Comparison of ENCODE assay signal across 25 cellular contexts in genomic region chr2:1501991-1502390, GRCh38.
"Had no signal": no experiment of that assay in that cellular context is flagged by ENCODE, and none has a peak within 500 bp of the region (broad histone marks: within the 10 kb centered on the region; RNA-seq: fewer than 3 reads in every experiment).

No MANE protein-coding gene starts in this region.

- H3K4me2 ChIP-seq: hepatocyte had no signal

- H3K4me1 ChIP-seq: colonic mucosa, gastrocnemius medialis, left lung, pancreas, sigmoid colon, testis, tibial artery had no signal

- H3K36me3 ChIP-seq: colonic mucosa, gastrocnemius medialis, left lung, pancreas, sigmoid colon, tibial artery had no signal

- H3K9me3 ChIP-seq: colonic mucosa, gastrocnemius medialis, left lung, pancreas, sigmoid colon, testis, tibial artery had no signal

- FAIRE-seq: pancreas, urothelium cell line had no signal

- ATAC-seq: esophagus mucosa; gastrocnemius medialis; left cardiac atrium; left lung; naive thymus-derived CD8-positive, alpha-beta T cell; pancreas; stimulated activated memory B cell treated with anti-CD40 and anti-IgM and Interleukin-4, amounts not matched to agents 10 μg/mL and 1 μg/mL and 100 μg/mL, for 72 hours; stimulated activated naive CD8-positive, alpha-beta T cell treated with anti-CD3 and anti-CD28 coated beads, Interleukin-15, Interleukin-2, amounts not matched to agents 100 U/mL and 50 U/mL, for 24 hours had no signal

- H3K27me3 ChIP-seq: colonic mucosa, gastrocnemius medialis, hepatocyte, left lung, pancreas, sigmoid colon, testis had no signal

- H3K27ac ChIP-seq: colonic mucosa, epithelial cell of prostate, gastrocnemius medialis, hepatocyte, left lung, pancreas, sigmoid colon, testis, tibial artery had no signal

- H3K4me3 ChIP-seq: colonic mucosa, gastrocnemius medialis, hepatocyte, left lung, pancreas, sigmoid colon, testis, tibial artery had no signal

- DNase-seq: colonic mucosa; effector CD8-positive, alpha-beta T cell; endodermal cell; foreskin fibroblast; gastrocnemius medialis; left cardiac atrium; mammary epithelial cell; mesendoderm; midbrain; nephron progenitor cell; occipital lobe; stimulated activated CD4-positive, alpha-beta T cell treated with anti-CD3 and anti-CD28 coated beads, Interleukin-4, amount 100 ng/mL, for 4 hours; stimulated activated naive CD8-positive, alpha-beta T cell treated with anti-CD3 and anti-CD28 coated beads, Interleukin-15, Interleukin-2, amounts not matched to agents 100 U/mL and 50 U/mL, for 24 hours; substantia nigra; testis had no signal
